9 cellular contexts compared by ENCODE assay signal in the genomic region with DNA sequence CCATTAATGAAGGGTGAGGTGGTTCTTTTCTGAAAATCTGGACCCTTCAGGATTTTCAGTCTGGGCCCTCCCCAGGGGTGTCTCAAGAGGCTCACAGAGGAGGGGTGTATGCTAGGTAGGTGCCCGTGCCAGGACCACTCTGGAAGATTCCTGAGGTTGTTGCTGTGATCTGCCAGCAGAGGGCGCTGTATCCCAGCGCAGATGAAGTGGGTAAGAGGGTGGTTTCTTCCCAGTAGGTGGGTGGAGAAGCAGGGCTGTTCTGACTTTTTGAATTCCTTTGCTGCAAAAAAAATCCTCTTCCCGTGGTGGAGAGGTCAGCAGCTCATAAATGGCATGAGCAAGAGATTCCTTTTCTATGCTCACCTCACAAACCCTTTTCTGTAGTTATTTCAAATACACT. TPM values are rescaled to one million over a fixed set of nuclear protein-coding genes. Genes with fewer than 3 reads are reported as not detected.
DNase-seq lines count a peak whose midpoint lies in the region; ATAC-seq and TF ChIP-seq lines count a peak whose summit lies in the region.
"Had no signal": no experiment of that assay in that cellular context is flagged by ENCODE, and none has a peak within 500 bp of the region (broad histone marks: within the 10 kb centered on the region; RNA-seq: fewer than 3 reads in every experiment).

No MANE protein-coding gene starts in this region.

- no peaks in the 10 kb centered on the region for H3K36me3 Mint-ChIP-seq in T-helper 2 cell treated with Interferon-gamma antibody and Interleukin-4, amounts not matched to agents 5 μg/mL and 100 μg/mL, for 36 hours (ENCODE audit: low read depth)
- H3K36me3 Mint-ChIP-seq in MCF 10A (ENCODE audit: insufficient read depth, unreplicated experiment): no peaks in the 10 kb centered on the region
- H3K36me3 Mint-ChIP-seq: activated naive CD8-positive, alpha-beta T cell had no signal

- peak; percentile 82 for TF ChIP-seq CTCF in MCF 10A (IDR thresholded peaks at IDR 0.05; ENCODE audit: unreplicated experiment)

- peak; percentile 72 for DNase-seq in ELF-1 (ENCODE audit: low read depth, low spot score)
- peak; percentile 62 for DNase-seq in KBM-7
- DNase-seq in T-helper 2 cell treated with Interferon-gamma antibody and Interleukin-4, amounts not matched to agents 5 μg/mL and 100 μg/mL, for 36 hours (ENCODE audit: low spot score): peak; percentile 6
- peak; percentile 43 for DNase-seq in MCF 10A (ENCODE audit: unreplicated experiment)
- peak; percentile 53 for DNase-seq in kidney tubule cell (ENCODE audit: low spot score)
- DNase-seq in stimulated activated CD8-positive, alpha-beta memory T cell treated with anti-CD3 and anti-CD28 coated beads, Interleukin-4, amount 100 ng/mL, for 24 hours (ENCODE audit: low read depth): peak; percentile 7

- BruUV-seq in MCF 10A (replicated peaks; lab: Mats Ljungman, UMichigan): no TSS peak

- in situ Hi-C loops in KBM-7 (cut with MboI; ENCODE audit: low pct_unique_long_range_greater_than_20kb, low sequenced_read_pairs): no loop called here

- peaks cover 5% of the 10 kb centered on the region for H3K27me3 Mint-ChIP-seq in T-helper 2 cell treated with Interferon-gamma antibody and Interleukin-4, amounts not matched to agents 5 μg/mL and 100 μg/mL, for 36 hours (ENCODE audit: low read depth)
- no peaks in the 10 kb centered on the region for H3K27me3 Mint-ChIP-seq in MCF 10A (ENCODE audit: insufficient read depth, unreplicated experiment)
- H3K27me3 Mint-ChIP-seq: activated naive CD8-positive, alpha-beta T cell had no signal

- CTCF ChIA-PET in MCF 10A (lab: Yijun Ruan, JAX): interaction anchor here (0.6 to 2.8 kb wide), 24 partner anchors 10 to 1544 kb away, joined by 3 to 19 read pairs (median 4); no protein-coding TSS in a partner anchor

- no peaks in the 10 kb centered on the region for H3K9me3 Mint-ChIP-seq in T-helper 2 cell treated with Interferon-gamma antibody and Interleukin-4, amounts not matched to agents 5 μg/mL and 100 μg/mL, for 36 hours
- peaks cover 14% of the 10 kb centered on the region for H3K9me3 Mint-ChIP-seq in MCF 10A (ENCODE audit: unreplicated experiment)

- ATAC-seq in HG03432 (IDR thresholded peaks at IDR 0.05; ENCODE audit: unreplicated experiment): no peak
- no peak for ATAC-seq in HG02642 (IDR thresholded peaks at IDR 0.05; ENCODE audit: poor library complexity, unreplicated experiment)

- intact Hi-C loops in MCF 10A (cut with micrococcal nuclease): loop anchor here (1.0 kb wide), 1 partner anchor 422 kb away; no protein-coding TSS in a partner anchor

- H3K27ac Mint-ChIP-seq in T-helper 2 cell treated with Interferon-gamma antibody and Interleukin-4, amounts not matched to agents 5 μg/mL and 100 μg/mL, for 36 hours: no peak overlapping the region
- no peak overlapping the region for H3K27ac Mint-ChIP-seq in MCF 10A (ENCODE audit: low read depth, unreplicated experiment)
- H3K27ac Mint-ChIP-seq: activated naive CD8-positive, alpha-beta T cell had no signal

- POLR2A ChIA-PET in MCF 10A (lab: Yijun Ruan, JAX): interaction anchor here (0.6 kb wide), 1 partner anchor 81 kb away, joined by 3 read pairs; no protein-coding TSS in a partner anchor

- no peaks in the 10 kb centered on the region for H3K4me1 Mint-ChIP-seq in T-helper 2 cell treated with Interferon-gamma antibody and Interleukin-4, amounts not matched to agents 5 μg/mL and 100 μg/mL, for 36 hours (ENCODE audit: low read depth)
- H3K4me1 Mint-ChIP-seq in MCF 10A (ENCODE audit: insufficient read depth, unreplicated experiment): no peaks in the 10 kb centered on the region

- no peak overlapping the region for H3K4me3 Mint-ChIP-seq in T-helper 2 cell treated with Interferon-gamma antibody and Interleukin-4, amounts not matched to agents 5 μg/mL and 100 μg/mL, for 36 hours
- peak overlapping the region; percentile 11 for H3K4me3 Mint-ChIP-seq in MCF 10A (ENCODE audit: unreplicated experiment)
- H3K4me3 Mint-ChIP-seq: activated naive CD8-positive, alpha-beta T cell had no signal

RNA-seq across cellular contexts. Expression of a gene that starts 51.1 kb away (rescaled TPM):
- total RNA-seq in MCF 10A (2022): 13.9 and 14.1 TPM in 2 replicates

Comparison
In these comparisons a context has a peak if more than half of its experiments do, and no peak if none do; other contexts are left out.
1. DNase-seq: peak in every context shown above with its lines; median percentile 72 in ELF-1; 62 in KBM-7; 53 in kidney tubule cell; 43 in MCF 10A; 7 in stimulated activated CD8-positive, alpha-beta memory T cell treated with anti-CD3 and anti-CD28 coated beads, Interleukin-4, amount 100 ng/mL, for 24 hours; 6 in T-helper 2 cell treated with Interferon-gamma antibody and Interleukin-4, amounts not matched to agents 5 μg/mL and 100 μg/mL, for 36 hours.